Comparison of ENCODE assay signal across 32 cellular contexts in genomic region chr1:211708006-211708405, GRCh38. TPM values are rescaled to one million over a fixed set of nuclear protein-coding genes. Genes with fewer than 3 reads are reported as not detected.
"Had no signal": no experiment of that assay in that cellular context is flagged by ENCODE, and none has a peak within 500 bp of the region (broad histone marks: within the 10 kb centered on the region; RNA-seq: fewer than 3 reads in every experiment).

No MANE protein-coding gene starts in this region.

- H3K27ac Mint-ChIP-seq: activated CD4-positive, alpha-beta memory T cell treated with anti-CD3 and anti-CD28 coated beads, Interleukin-2, amount 10 ng/mL, durations not matched to agents 7 days and 5 days; activated CD4-positive, alpha-beta T cell treated with anti-CD3 and anti-CD28 coated beads, Interleukin-2, amount 10 ng/mL, durations not matched to agents 7 days and 5 days; activated naive CD4-positive, alpha-beta T cell treated with anti-CD3 and anti-CD28 coated beads, Interleukin-2, amount 10 ng/mL, durations not matched to agents 7 days and 5 days; activated naive CD8-positive, alpha-beta T cell treated with anti-CD3 and anti-CD28 coated beads for 36 hours; activated naive CD8-positive, alpha-beta T cell treated with anti-CD3 and anti-CD28 coated beads, Interleukin-2, amount 50 U/mL, for 24 hours; activated T-cell treated with anti-CD3 and anti-CD28 coated beads, Interleukin-2, amount 50 U/mL, for 24 hours; activated T-cell treated with anti-CD3 and anti-CD28 coated beads, Interleukin-2, amount 50 U/mL, for 72 hours; WTC11 had no signal

- H3K36me3 Mint-ChIP-seq: activated naive CD4-positive, alpha-beta T cell treated with anti-CD3 and anti-CD28 coated beads, Interleukin-2, amount 10 ng/mL, durations not matched to agents 7 days and 5 days; activated naive CD8-positive, alpha-beta T cell treated with anti-CD3 and anti-CD28 coated beads for 36 hours; WTC11 had no signal

- H3K36me3 ChIP-seq: adrenal gland, cardiac muscle cell, colonic mucosa, gastrocnemius medialis, heart left ventricle had no signal

- FAIRE-seq: endometrium, endothelial cell of umbilical vein, TTC549 had no signal

- H3K4me1 Mint-ChIP-seq: activated CD4-positive, alpha-beta memory T cell treated with anti-CD3 and anti-CD28 coated beads, Interleukin-2, amount 10 ng/mL, durations not matched to agents 7 days and 5 days; activated naive CD4-positive, alpha-beta T cell treated with anti-CD3 and anti-CD28 coated beads, Interleukin-2, amount 10 ng/mL, durations not matched to agents 7 days and 5 days; activated naive CD8-positive, alpha-beta T cell treated with anti-CD3 and anti-CD28 coated beads for 36 hours; activated naive CD8-positive, alpha-beta T cell treated with anti-CD3 and anti-CD28 coated beads, Interleukin-2, amount 50 U/mL, for 24 hours had no signal

- H3K4me3 Mint-ChIP-seq: activated CD4-positive, alpha-beta memory T cell treated with anti-CD3 and anti-CD28 coated beads, Interleukin-2, amount 10 ng/mL, durations not matched to agents 7 days and 5 days; activated CD4-positive, alpha-beta T cell treated with anti-CD3 and anti-CD28 coated beads, Interleukin-2, amount 10 ng/mL, durations not matched to agents 7 days and 5 days; activated naive CD4-positive, alpha-beta T cell treated with anti-CD3 and anti-CD28 coated beads, Interleukin-2, amount 10 ng/mL, durations not matched to agents 7 days and 5 days; activated naive CD8-positive, alpha-beta T cell treated with anti-CD3 and anti-CD28 coated beads for 36 hours; activated naive CD8-positive, alpha-beta T cell treated with anti-CD3 and anti-CD28 coated beads, Interleukin-2, amount 50 U/mL, for 24 hours; activated T-cell treated with anti-CD3 and anti-CD28 coated beads, Interleukin-2, amount 50 U/mL, for 24 hours; activated T-cell treated with anti-CD3 and anti-CD28 coated beads, Interleukin-2, amount 50 U/mL, for 72 hours; WTC11 had no signal

- H3K27me3 Mint-ChIP-seq: activated CD4-positive, alpha-beta memory T cell treated with anti-CD3 and anti-CD28 coated beads, Interleukin-2, amount 10 ng/mL, durations not matched to agents 7 days and 5 days; activated naive CD8-positive, alpha-beta T cell treated with anti-CD3 and anti-CD28 coated beads for 36 hours; activated naive CD8-positive, alpha-beta T cell treated with anti-CD3 and anti-CD28 coated beads, Interleukin-2, amount 50 U/mL, for 24 hours; activated T-cell treated with anti-CD3 and anti-CD28 coated beads, Interleukin-2, amount 50 U/mL, for 24 hours had no signal

- H3K4me1 ChIP-seq: adrenal gland, colonic mucosa, gastrocnemius medialis had no signal

- H3K9me3 Mint-ChIP-seq: activated CD4-positive, alpha-beta memory T cell treated with anti-CD3 and anti-CD28 coated beads, Interleukin-2, amount 10 ng/mL, durations not matched to agents 7 days and 5 days; activated CD4-positive, alpha-beta T cell treated with anti-CD3 and anti-CD28 coated beads, Interleukin-2, amount 10 ng/mL, durations not matched to agents 7 days and 5 days; activated naive CD4-positive, alpha-beta T cell treated with anti-CD3 and anti-CD28 coated beads, Interleukin-2, amount 10 ng/mL, durations not matched to agents 7 days and 5 days; activated naive CD8-positive, alpha-beta T cell treated with anti-CD3 and anti-CD28 coated beads for 36 hours; activated naive CD8-positive, alpha-beta T cell treated with anti-CD3 and anti-CD28 coated beads, Interleukin-2, amount 50 U/mL, for 24 hours; activated T-cell treated with anti-CD3 and anti-CD28 coated beads, Interleukin-2, amount 50 U/mL, for 24 hours; activated T-cell treated with anti-CD3 and anti-CD28 coated beads, Interleukin-2, amount 50 U/mL, for 72 hours; WTC11 had no signal

- H3K4me3 ChIP-seq: adrenal gland, body of pancreas, cardiac muscle cell, colonic mucosa, gastrocnemius medialis, heart left ventricle had no signal

- H3K27me3 ChIP-seq: adrenal gland, body of pancreas, cardiac muscle cell, colonic mucosa, foreskin keratinocyte, gastrocnemius medialis, heart left ventricle had no signal

- DNase-seq: activated CD4-positive, alpha-beta memory T cell treated with anti-CD3 and anti-CD28 coated beads, Interleukin-2, amount 10 ng/mL, durations not matched to agents 7 days and 5 days; activated CD4-positive, alpha-beta T cell treated with anti-CD3 and anti-CD28 coated beads for 1 hour; activated CD4-positive, alpha-beta T cell treated with anti-CD3 and anti-CD28 coated beads for 4 hours; activated CD4-positive, alpha-beta T cell treated with anti-CD3 and anti-CD28 coated beads, Interleukin-2, amount 10 ng/mL, durations not matched to agents 7 days and 5 days; activated CD4-positive, alpha-beta T cell treated with anti-CD3 and anti-CD28 coated beads, Interleukin-2, amount 50 U/mL, for 4 hours; activated CD8-positive, alpha-beta memory T cell treated with anti-CD3 and anti-CD28 coated beads, Interleukin-2, amount 50 U/mL, for 48 hours; activated gamma-delta T cell; activated naive CD4-positive, alpha-beta T cell; activated naive CD4-positive, alpha-beta T cell treated with anti-CD3 and anti-CD28 coated beads, Interleukin-2, amount 10 ng/mL, durations not matched to agents 7 days and 5 days; activated naive CD8-positive, alpha-beta T cell treated with anti-CD3 and anti-CD28 coated beads for 36 hours; activated naive CD8-positive, alpha-beta T cell treated with anti-CD3 and anti-CD28 coated beads, Interleukin-2, amount 50 U/mL, for 24 hours; activated T-cell treated with anti-CD3 and anti-CD28 coated beads for 4 hours; activated T-cell treated with anti-CD3 and anti-CD28 coated beads, Interleukin-2, amount 50 U/mL, for 24 hours; activated T-cell treated with anti-CD3 and anti-CD28 coated beads, Interleukin-2, amount 50 U/mL, for 72 hours; adrenal gland; amygdala; aorta; body of pancreas; central memory CD4-positive, alpha-beta T cell; cerebellar nuclear complex; colonic mucosa; effector CD8-positive, alpha-beta T cell; gastrocnemius medialis; glutamatergic neuron; heart left ventricle; T-helper 2 cell had no signal

- H3K9me3 ChIP-seq: adrenal gland, body of pancreas, colonic mucosa, gastrocnemius medialis, heart left ventricle had no signal

RNA-seq across cellular contexts. Expression of gene NEK2, which starts 32.6 kb away (rescaled TPM):
- total RNA-seq: body of pancreas, gastrocnemius medialis had no signal
